In the genomic region with DNA sequence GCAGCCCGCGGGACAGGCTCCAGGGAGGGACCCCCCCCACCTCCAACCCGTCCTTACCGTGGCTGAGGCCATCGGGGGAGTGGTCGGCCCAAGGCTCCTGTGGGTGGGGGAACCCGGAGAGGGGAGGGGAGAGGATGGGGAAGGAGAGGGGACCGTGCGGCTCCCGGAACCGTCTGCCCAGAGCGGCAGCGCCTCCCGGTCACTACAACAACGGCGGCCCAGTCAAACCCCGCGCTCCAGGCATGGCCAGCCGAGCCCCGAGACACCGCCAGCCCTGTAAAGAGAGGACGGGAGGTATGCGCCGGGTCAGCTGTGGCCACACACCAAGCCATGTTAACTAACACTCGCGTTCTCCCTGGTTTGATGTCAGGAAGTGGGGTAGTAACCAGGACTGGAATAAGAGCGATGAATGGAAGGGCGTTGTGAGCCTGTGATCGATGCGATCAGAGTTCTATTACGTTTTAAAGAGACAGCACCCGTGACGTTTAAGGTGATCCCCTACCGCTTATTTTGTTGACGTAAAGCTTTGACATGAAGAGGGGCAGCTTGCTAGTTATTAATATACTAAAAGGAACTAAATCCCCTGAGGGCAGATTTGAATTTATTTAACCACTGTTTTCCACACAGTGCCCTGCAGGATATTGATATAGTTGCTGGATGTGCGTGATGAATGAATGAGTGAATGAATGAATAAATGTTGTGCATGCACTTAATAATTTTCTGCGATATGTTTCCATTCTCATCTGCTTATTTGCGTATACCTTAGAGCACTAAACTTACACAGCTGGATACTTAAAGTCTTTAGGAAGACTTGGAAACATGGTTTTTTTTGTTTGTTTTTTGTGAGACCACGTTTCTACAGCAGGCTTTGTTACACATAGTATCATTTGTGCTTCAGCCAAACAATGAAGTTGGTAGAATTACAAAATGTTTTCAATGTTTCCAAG, we compare ENCODE assay signal across 1 cellular context.
TF ChIP-seq lines count a peak whose summit lies in the region.

Gene POC1B, minus strand, starts transcription at position 224 of the 947 bp plus-strand sequence. Its CDS starts 152 bp downstream, at position 72.

TF ChIP-seq in HEK293, 187 proteins besides CTCF, POLR2A, EP300 and RAD21 (continued from another document and continues in another):
- TF ChIP-seq PRDM4 (tag by site-specific recombination; IDR thresholded peaks at IDR 0.05) (peak; percentile 53), ZNF645 (tag by site-specific recombination; IDR thresholded peaks at IDR 0.05) (no peak), ZBTB48 (tag by site-specific recombination; IDR thresholded peaks at IDR 0.05) (peak; percentile 85), ZNF121 (tag by site-specific recombination; IDR thresholded peaks at IDR 0.05) (no peak), ZNF433 (tag by site-specific recombination; IDR thresholded peaks at IDR 0.05; ENCODE audit: low read depth) (no peak), ZBTB6 (tag by site-specific recombination; IDR thresholded peaks at IDR 0.05) (no peak; the same call in 1 of the 2 replicates), MZF1 (tag by site-specific recombination; IDR thresholded peaks at IDR 0.05; ENCODE audit: borderline replicate concordance) (peak; percentile 53; the same call in 1 of the 2 replicates), ZNF354C (tag by site-specific recombination; IDR thresholded peaks at IDR 0.05; ENCODE audit: borderline replicate concordance, low read depth) (no peak), ZNF184 (tag by site-specific recombination; IDR thresholded peaks at IDR 0.05) (peak; percentile 34; the same call in 1 of the 2 replicates), ZSCAN16 (tag by site-specific recombination; IDR thresholded peaks at IDR 0.05) (no peak), ZNF791 (tag by site-specific recombination; IDR thresholded peaks at IDR 0.05) (no peak), KLF1 (tag by site-specific recombination; IDR thresholded peaks at IDR 0.05) (peak; percentile 47; the same call in 1 of the 2 replicates), ZNF571 (tag by site-specific recombination; IDR thresholded peaks at IDR 0.05) (no peak), SCRT1 (tag by site-specific recombination; IDR thresholded peaks at IDR 0.05; ENCODE audit: borderline replicate concordance) (no peak), BCL6B (tag by site-specific recombination; IDR thresholded peaks at IDR 0.05) (no peak), ZFP3 (tag by site-specific recombination; IDR thresholded peaks at IDR 0.05; ENCODE audit: low read depth) (no peak), ZNF391 (tag by site-specific recombination; IDR thresholded peaks at IDR 0.05; ENCODE audit: borderline replicate concordance, low read depth) (peak; percentile 70; the same call in 1 of the 2 replicates), ZNF548 (tag by site-specific recombination; IDR thresholded peaks at IDR 0.05) (no peak; the same call in 1 of the 2 replicates), ZNF280C (tag by site-specific recombination; IDR thresholded peaks at IDR 0.05) (no peak), ZNF555 (tag by site-specific recombination; conservative IDR thresholded peaks at IDR 0.05) (no peak), ZNF174 (tag by site-specific recombination; IDR thresholded peaks at IDR 0.05) (no peak), TCF7L2 (IDR thresholded peaks at IDR 0.05; ENCODE audit: borderline replicate concordance, low read depth, low read length) (no peak; the same call in 1 of the 2 replicates), WT1 (tag by site-specific recombination; IDR thresholded peaks at IDR 0.05) (0 out of 2 replicates have a peak, but pooled peaks have one; percentile 29), GLI4 (tag by site-specific recombination; IDR thresholded peaks at IDR 0.05) (peak; percentile 59; the same call in 1 of the 2 replicates), MEIS1 (CRISPR knock-in tag; IDR thresholded peaks at IDR 0.05; ENCODE audit: borderline replicate concordance) (no peak), KLF9 (tag by site-specific recombination; IDR thresholded peaks at IDR 0.05; ENCODE audit: low read depth) (peak; percentile 59; the same call in 1 of the 2 replicates), SCRT2 (tag by site-specific recombination; IDR thresholded peaks at IDR 0.05) (0 out of 2 replicates have a peak, but pooled peaks have one; percentile 10), KLF8 (tag by site-specific recombination; IDR thresholded peaks at IDR 0.05) (peak; percentile 89; the same call in 1 of the 2 replicates)
- TF ChIP-seq, protein P1, sequence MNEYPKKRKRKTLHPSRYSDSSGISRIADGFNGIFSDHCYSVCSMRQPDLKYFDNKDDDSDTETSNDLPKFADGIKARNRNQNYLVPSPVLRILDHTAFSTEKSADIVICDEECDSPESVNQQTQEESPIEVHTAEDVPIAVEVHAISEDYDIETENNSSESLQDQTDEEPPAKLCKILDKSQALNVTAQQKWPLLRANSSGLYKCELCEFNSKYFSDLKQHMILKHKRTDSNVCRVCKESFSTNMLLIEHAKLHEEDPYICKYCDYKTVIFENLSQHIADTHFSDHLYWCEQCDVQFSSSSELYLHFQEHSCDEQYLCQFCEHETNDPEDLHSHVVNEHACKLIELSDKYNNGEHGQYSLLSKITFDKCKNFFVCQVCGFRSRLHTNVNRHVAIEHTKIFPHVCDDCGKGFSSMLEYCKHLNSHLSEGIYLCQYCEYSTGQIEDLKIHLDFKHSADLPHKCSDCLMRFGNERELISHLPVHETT (tag by site-specific recombination; IDR thresholded peaks at IDR 0.05) = peak; percentile 89
- TF ChIP-seq, protein P2, sequence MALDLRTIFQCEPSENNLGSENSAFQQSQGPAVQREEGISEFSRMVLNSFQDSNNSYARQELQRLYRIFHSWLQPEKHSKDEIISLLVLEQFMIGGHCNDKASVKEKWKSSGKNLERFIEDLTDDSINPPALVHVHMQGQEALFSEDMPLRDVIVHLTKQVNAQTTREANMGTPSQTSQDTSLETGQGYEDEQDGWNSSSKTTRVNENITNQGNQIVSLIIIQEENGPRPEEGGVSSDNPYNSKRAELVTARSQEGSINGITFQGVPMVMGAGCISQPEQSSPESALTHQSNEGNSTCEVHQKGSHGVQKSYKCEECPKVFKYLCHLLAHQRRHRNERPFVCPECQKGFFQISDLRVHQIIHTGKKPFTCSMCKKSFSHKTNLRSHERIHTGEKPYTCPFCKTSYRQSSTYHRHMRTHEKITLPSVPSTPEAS (tag by site-specific recombination; IDR thresholded peaks at IDR 0.05) = peak; percentile 45; the same call in 1 of the 2 replicates
- TF ChIP-seq, protein P3, sequence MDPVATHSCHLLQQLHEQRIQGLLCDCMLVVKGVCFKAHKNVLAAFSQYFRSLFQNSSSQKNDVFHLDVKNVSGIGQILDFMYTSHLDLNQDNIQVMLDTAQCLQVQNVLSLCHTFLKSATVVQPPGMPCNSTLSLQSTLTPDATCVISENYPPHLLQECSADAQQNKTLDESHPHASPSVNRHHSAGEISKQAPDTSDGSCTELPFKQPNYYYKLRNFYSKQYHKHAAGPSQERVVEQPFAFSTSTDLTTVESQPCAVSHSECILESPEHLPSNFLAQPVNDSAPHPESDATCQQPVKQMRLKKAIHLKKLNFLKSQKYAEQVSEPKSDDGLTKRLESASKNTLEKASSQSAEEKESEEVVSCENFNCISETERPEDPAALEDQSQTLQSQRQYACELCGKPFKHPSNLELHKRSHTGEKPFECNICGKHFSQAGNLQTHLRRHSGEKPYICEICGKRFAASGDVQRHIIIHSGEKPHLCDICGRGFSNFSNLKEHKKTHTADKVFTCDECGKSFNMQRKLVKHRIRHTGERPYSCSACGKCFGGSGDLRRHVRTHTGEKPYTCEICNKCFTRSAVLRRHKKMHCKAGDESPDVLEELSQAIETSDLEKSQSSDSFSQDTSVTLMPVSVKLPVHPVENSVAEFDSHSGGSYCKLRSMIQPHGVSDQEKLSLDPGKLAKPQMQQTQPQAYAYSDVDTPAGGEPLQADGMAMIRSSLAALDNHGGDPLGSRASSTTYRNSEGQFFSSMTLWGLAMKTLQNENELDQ (tag by site-specific recombination; IDR thresholded peaks at IDR 0.05; ENCODE audit: low read depth) = no peak
- TF ChIP-seq, protein P4, sequence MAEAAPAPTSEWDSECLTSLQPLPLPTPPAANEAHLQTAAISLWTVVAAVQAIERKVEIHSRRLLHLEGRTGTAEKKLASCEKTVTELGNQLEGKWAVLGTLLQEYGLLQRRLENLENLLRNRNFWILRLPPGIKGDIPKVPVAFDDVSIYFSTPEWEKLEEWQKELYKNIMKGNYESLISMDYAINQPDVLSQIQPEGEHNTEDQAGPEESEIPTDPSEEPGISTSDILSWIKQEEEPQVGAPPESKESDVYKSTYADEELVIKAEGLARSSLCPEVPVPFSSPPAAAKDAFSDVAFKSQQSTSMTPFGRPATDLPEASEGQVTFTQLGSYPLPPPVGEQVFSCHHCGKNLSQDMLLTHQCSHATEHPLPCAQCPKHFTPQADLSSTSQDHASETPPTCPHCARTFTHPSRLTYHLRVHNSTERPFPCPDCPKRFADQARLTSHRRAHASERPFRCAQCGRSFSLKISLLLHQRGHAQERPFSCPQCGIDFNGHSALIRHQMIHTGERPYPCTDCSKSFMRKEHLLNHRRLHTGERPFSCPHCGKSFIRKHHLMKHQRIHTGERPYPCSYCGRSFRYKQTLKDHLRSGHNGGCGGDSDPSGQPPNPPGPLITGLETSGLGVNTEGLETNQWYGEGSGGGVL (tag by site-specific recombination; IDR thresholded peaks at IDR 0.05) = peak; percentile 95
